In the genomic region with DNA sequence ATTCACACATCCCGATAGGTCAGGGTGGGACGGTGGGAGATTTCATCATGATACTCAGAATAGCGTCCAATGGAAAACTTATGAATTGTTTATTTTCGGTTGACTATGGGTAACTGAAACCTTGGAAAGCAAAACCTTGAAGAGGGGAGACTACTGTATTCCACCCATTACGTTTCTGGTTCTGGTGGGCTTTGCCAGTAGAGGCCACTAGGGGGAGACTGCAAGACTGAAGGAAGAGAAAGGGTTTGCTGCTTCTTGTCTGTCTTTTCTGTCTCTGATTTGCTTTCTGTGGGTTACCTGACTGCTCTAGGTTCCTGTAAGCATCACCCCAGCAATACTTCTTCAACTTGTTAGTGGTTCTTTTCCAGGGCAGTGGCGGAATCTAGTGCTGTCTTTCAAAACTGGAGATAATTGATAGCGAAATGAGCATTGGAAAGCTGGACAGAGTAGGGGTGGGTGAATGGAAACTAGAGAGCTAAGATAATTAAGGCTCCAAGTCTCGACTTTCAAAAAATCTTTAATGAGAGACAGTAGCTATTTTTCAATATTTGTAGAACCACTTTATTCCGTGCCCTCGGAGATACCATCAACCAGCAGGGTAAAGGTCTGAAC, we compare ENCODE assay signal across 9 cellular contexts. TPM values are rescaled to one million over a fixed set of nuclear protein-coding genes. Genes with fewer than 3 reads are reported as not detected.
DNase-seq lines count a peak whose midpoint lies in the region; ATAC-seq, FAIRE-seq and TF ChIP-seq lines count a peak whose summit lies in the region.
"Had no signal": no experiment of that assay in that cellular context is flagged by ENCODE, and none has a peak within 500 bp of the region (broad histone marks: within the 10 kb centered on the region; RNA-seq: fewer than 3 reads in every experiment).

No MANE protein-coding gene starts in this region.

- FAIRE-seq in small intestine (lab: Jason Lieb, UNC): no peak

- H3K27ac Mint-ChIP-seq in activated naive CD8-positive, alpha-beta T cell treated with anti-CD3 and anti-CD28 coated beads for 36 hours: no peak overlapping the region
- no peak overlapping the region for H3K27ac Mint-ChIP-seq in osteocyte (ENCODE audit: unreplicated experiment)

- H3K27ac ChIP-seq in small intestine (ENCODE audit: low read depth in 1 of 2, low read length in 1 of 2): no peak overlapping the region

- H3K27me3 Mint-ChIP-seq in activated naive CD8-positive, alpha-beta T cell treated with anti-CD3 and anti-CD28 coated beads for 36 hours: peaks cover 32% of the 10 kb centered on the region
- peaks cover 20% of the 10 kb centered on the region for H3K27me3 Mint-ChIP-seq in osteocyte (ENCODE audit: unreplicated experiment)

- TF ChIP-seq CTCF in osteocyte (IDR thresholded peaks at IDR 0.05): peak; percentile 54

- H3K36me3 ChIP-seq in small intestine (ENCODE audit: control insufficient read depth in 2 of 2, insufficient read depth in 2 of 2, low read length in 2 of 2): no peaks in the 10 kb centered on the region

- DNase-seq in ELR (ENCODE audit: low read depth) (peak; percentile 55), osteocyte (ENCODE audit: extremely low spot score, unreplicated experiment) (no peak), small intestine (no peak), DMS153 (lab: John Stamatoyannopoulos, UW) (no peak), NCI-H2107 treated with DMSO at 0.1 percent for 48 hours (lab: John Stamatoyannopoulos, UW; ENCODE audit: unreplicated experiment) (no peak)
- peak; percentile 14 for DNase-seq in Jurkat, Clone E6-1 (ENCODE audit: low read depth, low spot score)
- peak; percentile 13 for DNase-seq in activated naive CD8-positive, alpha-beta T cell treated with anti-CD3 and anti-CD28 coated beads for 36 hours

- no peak overlapping the region for H3K4me3 ChIP-seq in Jurkat, Clone E6-1 (ENCODE audit: low read length)
- no peak overlapping the region for H3K4me3 ChIP-seq in small intestine (ENCODE audit: low read depth in 1 of 2, low read length in 2 of 2)

- no peaks in the 10 kb centered on the region for H3K4me1 Mint-ChIP-seq in activated naive CD8-positive, alpha-beta T cell treated with anti-CD3 and anti-CD28 coated beads for 36 hours
- H3K4me1 Mint-ChIP-seq in osteocyte (ENCODE audit: unreplicated experiment): no peaks in the 10 kb centered on the region

- 74 to 84% (median 77%) methylated on average over 10 of the region's 10 CpGs for WGBS in small intestine, 3 donors

- no peaks in the 10 kb centered on the region for H3K9me3 ChIP-seq in small intestine (ENCODE audit: control insufficient read depth, low read depth)

- H3K4me3 Mint-ChIP-seq in activated naive CD8-positive, alpha-beta T cell treated with anti-CD3 and anti-CD28 coated beads for 36 hours: no peak overlapping the region
- no peak overlapping the region for H3K4me3 Mint-ChIP-seq in osteocyte (ENCODE audit: unreplicated experiment)

- peak; percentile 58 for ATAC-seq in GM19468 (IDR thresholded peaks at IDR 0.05; ENCODE audit: extremely low read depth, unreplicated experiment)

- H3K27me3 ChIP-seq in small intestine (ENCODE audit: control insufficient read depth in 2 of 2, insufficient read depth in 2 of 2, low read length in 2 of 2): no peaks in the 10 kb centered on the region

- H3K4me1 ChIP-seq in small intestine (ENCODE audit: control insufficient read depth in 2 of 2, insufficient read depth in 1 of 2, low read depth in 1 of 2, low read length in 1 of 2): no peaks in the 10 kb centered on the region

- H3K9me3 Mint-ChIP-seq in activated naive CD8-positive, alpha-beta T cell treated with anti-CD3 and anti-CD28 coated beads for 36 hours: no peaks in the 10 kb centered on the region
- H3K9me3 Mint-ChIP-seq in osteocyte (ENCODE audit: unreplicated experiment): no peaks in the 10 kb centered on the region

- no peaks in the 10 kb centered on the region for H3K36me3 Mint-ChIP-seq in activated naive CD8-positive, alpha-beta T cell treated with anti-CD3 and anti-CD28 coated beads for 36 hours
- H3K36me3 Mint-ChIP-seq in osteocyte (ENCODE audit: unreplicated experiment): no peaks in the 10 kb centered on the region

RNA-seq across cellular contexts. Expression of gene GRIN3A, which starts 27.0 kb away (rescaled TPM):
- polyA plus RNA-seq in Jurkat, Clone E6-1 (2012; ENCODE audit: insufficient read depth, insufficient read length): 0.11 TPM
- total RNA-seq in activated naive CD8-positive, alpha-beta T cell treated with anti-CD3 and anti-CD28 coated beads for 36 hours: not detected
- total RNA-seq in osteocyte: 0.30 and 0.52 TPM in 2 replicates
- under 1 TPM in 1 of 3 donors, not detected in 2; 0.36 TPM for polyA plus RNA-seq in small intestine
- total RNA-seq: T-helper 2 cell treated with Interferon-gamma antibody and Interleukin-4, amounts not matched to agents 100 ng/mL and 5 ng/mL, for 36 hours had no signal

Comparison
In these comparisons a context has a peak if more than half of its experiments do, and no peak if none do; other contexts are left out.
1. DNase-seq: peak in ELR (single experiment), Jurkat, Clone E6-1 (single experiment) and activated naive CD8-positive, alpha-beta T cell treated with anti-CD3 and anti-CD28 coated beads for 36 hours (single experiment); none in osteocyte (single experiment), small intestine (single experiment), DMS153 (single experiment) and NCI-H2107 treated with DMSO at 0.1 percent for 48 hours (single experiment).